In genomic region chr1:28889357-28889756, GRCh38 we compare ENCODE assay signal across 26 cellular contexts. TPM values are rescaled to one million over a fixed set of nuclear protein-coding genes. Genes with fewer than 3 reads are reported as not detected.
A peak's percentile ranks its signal among the peaks of the same experiment; 100 is the strongest.
DNase-seq lines count a peak whose midpoint lies in the region; ATAC-seq and TF ChIP-seq lines count a peak whose summit lies in the region.
"Had no signal": no experiment of that assay in that cellular context is flagged by ENCODE, and none has a peak within 500 bp of the region (broad histone marks: within the 10 kb centered on the region; RNA-seq: fewer than 3 reads in every experiment).

No MANE protein-coding gene starts in this region.

- intact Hi-C loops in activated CD4-positive, alpha-beta memory T cell treated with anti-CD3 and anti-CD28 coated beads for 36 hours (cut with micrococcal nuclease) = loop anchor here (5.0 kb wide), 2 partner anchors 38 to 382 kb away; partner anchors contain the start of gene RCC1
- intact Hi-C loops in CD4-positive, alpha-beta memory T cell (cut with micrococcal nuclease) = loop anchor here (5.0 kb wide), 2 partner anchors 93 to 382 kb away; partner anchors contain the start of gene RCC1
- intact Hi-C loops in left colon (cut with DNase I, micrococcal nuclease) = loop anchor here in 1 of 2 donors (10.0 kb wide), 1 partner anchor 315 kb away; no protein-coding TSS in a partner anchor

- H3K27ac Mint-ChIP-seq in activated CD4-positive, alpha-beta memory T cell treated with anti-CD3 and anti-CD28 coated beads, Interleukin-2, amount 10 ng/mL, durations not matched to agents 7 days and 5 days = no peak overlapping the region
- H3K27ac Mint-ChIP-seq in activated CD4-positive, alpha-beta memory T cell treated with anti-CD3 and anti-CD28 coated beads for 36 hours = no peak overlapping the region
- H3K27ac Mint-ChIP-seq in CD4-positive, alpha-beta memory T cell = peak overlapping the region in 6 of 7 donors; percentile 29 to 92 (median 54)
- H3K27ac Mint-ChIP-seq in activated CD8-positive, alpha-beta T cell treated with anti-CD3 and anti-CD28 coated beads, Interleukin-2, amount 10 ng/mL, durations not matched to agents 7 days and 5 days = peak overlapping the region; percentile 57
- peak overlapping the region in 6 of 10 donors; percentile 14 to 77 (median 65) for H3K27ac Mint-ChIP-seq in naive thymus-derived CD8-positive, alpha-beta T cell

- H3K27me3 ChIP-seq in CD4-positive, alpha-beta memory T cell (ENCODE audit: insufficient read depth, low read length) = no peaks in the 10 kb centered on the region
- no peaks in the 10 kb centered on the region for H3K27me3 ChIP-seq in suprapubic skin
- H3K27me3 ChIP-seq: adrenal gland, BE2C, brain microvascular endothelial cell, upper lobe of left lung had no signal

- TF ChIP-seq EP300 in suprapubic skin (IDR thresholded peaks at IDR 0.05) = no peak

- H3K4me1 ChIP-seq in CD4-positive, alpha-beta memory T cell (ENCODE audit: insufficient read depth, low read length) = peaks cover 55% of the 10 kb centered on the region
- H3K4me1 ChIP-seq in suprapubic skin = peaks cover 23% of the 10 kb centered on the region

- H3K4me1 Mint-ChIP-seq in activated CD4-positive, alpha-beta memory T cell treated with anti-CD3 and anti-CD28 coated beads, Interleukin-2, amount 10 ng/mL, durations not matched to agents 7 days and 5 days = peaks cover 45% of the 10 kb centered on the region
- peaks cover 46% of the 10 kb centered on the region for H3K4me1 Mint-ChIP-seq in activated CD4-positive, alpha-beta memory T cell treated with anti-CD3 and anti-CD28 coated beads for 36 hours (ENCODE audit: low read depth)
- peaks cover 44 to 74% (median 57%) of the 10 kb centered on the region in 4 donors for H3K4me1 Mint-ChIP-seq in CD4-positive, alpha-beta memory T cell
- H3K4me1 Mint-ChIP-seq in activated CD8-positive, alpha-beta T cell treated with anti-CD3 and anti-CD28 coated beads, Interleukin-2, amount 10 ng/mL, durations not matched to agents 7 days and 5 days (ENCODE audit: low read depth) = peaks cover 45% of the 10 kb centered on the region
- H3K4me1 Mint-ChIP-seq in naive thymus-derived CD8-positive, alpha-beta T cell = peaks cover 25 to 57% (median 50%) of the 10 kb centered on the region in 4 donors

- no peaks in the 10 kb centered on the region for H3K27me3 Mint-ChIP-seq in activated CD4-positive, alpha-beta memory T cell treated with anti-CD3 and anti-CD28 coated beads, Interleukin-2, amount 10 ng/mL, durations not matched to agents 7 days and 5 days
- H3K27me3 Mint-ChIP-seq in activated CD4-positive, alpha-beta memory T cell treated with anti-CD3 and anti-CD28 coated beads for 36 hours = no peaks in the 10 kb centered on the region
- H3K27me3 Mint-ChIP-seq in CD4-positive, alpha-beta memory T cell = peaks cover 0 to 1% of the 10 kb centered on the region in 2 donors
- H3K27me3 Mint-ChIP-seq in activated CD8-positive, alpha-beta T cell treated with anti-CD3 and anti-CD28 coated beads, Interleukin-2, amount 10 ng/mL, durations not matched to agents 7 days and 5 days (ENCODE audit: low read depth) = no peaks in the 10 kb centered on the region
- H3K27me3 Mint-ChIP-seq in naive thymus-derived CD8-positive, alpha-beta T cell = no peaks in the 10 kb centered on the region

- no peak for ATAC-seq in activated CD8-positive, alpha-beta T cell treated with anti-CD3 and anti-CD28 coated beads, Interleukin-2, amount 10 ng/mL, durations not matched to agents 7 days and 5 days
- no peak for ATAC-seq in naive thymus-derived CD8-positive, alpha-beta T cell
- no peak for ATAC-seq in HG03280 (IDR thresholded peaks at IDR 0.05; ENCODE audit: unreplicated experiment)
- ATAC-seq in left colon = no peak
- ATAC-seq: A549 had no signal

- H3K9me3 ChIP-seq in CD4-positive, alpha-beta memory T cell (ENCODE audit: control insufficient read depth in 1 of 2, low read length in 2 of 2) = no peaks in the 10 kb centered on the region
- H3K9me3 ChIP-seq in suprapubic skin = no peaks in the 10 kb centered on the region
- H3K9me3 ChIP-seq: A549, adrenal gland, BE2C, HAP-1, SK-N-SH, upper lobe of left lung had no signal

- peak overlapping the region; percentile 32 for H3K4me3 Mint-ChIP-seq in activated CD4-positive, alpha-beta memory T cell treated with anti-CD3 and anti-CD28 coated beads, Interleukin-2, amount 10 ng/mL, durations not matched to agents 7 days and 5 days
- H3K4me3 Mint-ChIP-seq in activated CD4-positive, alpha-beta memory T cell treated with anti-CD3 and anti-CD28 coated beads for 36 hours = no peak overlapping the region
- H3K4me3 Mint-ChIP-seq in CD4-positive, alpha-beta memory T cell = peak overlapping the region; percentile 21 to 98 (median 52)
- peak overlapping the region; percentile 20 for H3K4me3 Mint-ChIP-seq in activated CD8-positive, alpha-beta T cell treated with anti-CD3 and anti-CD28 coated beads, Interleukin-2, amount 10 ng/mL, durations not matched to agents 7 days and 5 days
- H3K4me3 Mint-ChIP-seq in naive thymus-derived CD8-positive, alpha-beta T cell = peak overlapping the region in 7 of 10 donors; percentile 34 to 70 (median 48)

- TF ChIP-seq CTCF in suprapubic skin (IDR thresholded peaks at IDR 0.05) = no peak

- peaks cover 3% of the 10 kb centered on the region for H3K36me3 Mint-ChIP-seq in activated CD4-positive, alpha-beta memory T cell treated with anti-CD3 and anti-CD28 coated beads, Interleukin-2, amount 10 ng/mL, durations not matched to agents 7 days and 5 days (ENCODE audit: low read depth)
- peaks cover 5% of the 10 kb centered on the region for H3K36me3 Mint-ChIP-seq in activated CD4-positive, alpha-beta memory T cell treated with anti-CD3 and anti-CD28 coated beads for 36 hours
- H3K36me3 Mint-ChIP-seq in CD4-positive, alpha-beta memory T cell = peaks cover 4 to 16% of the 10 kb centered on the region in 2 donors
- H3K36me3 Mint-ChIP-seq in activated CD8-positive, alpha-beta T cell treated with anti-CD3 and anti-CD28 coated beads, Interleukin-2, amount 10 ng/mL, durations not matched to agents 7 days and 5 days (ENCODE audit: low read depth) = peaks cover 2% of the 10 kb centered on the region
- H3K36me3 Mint-ChIP-seq in naive thymus-derived CD8-positive, alpha-beta T cell = no peaks in the 10 kb centered on the region

- no peaks in the 10 kb centered on the region for H3K36me3 ChIP-seq in CD4-positive, alpha-beta memory T cell (ENCODE audit: insufficient read depth, low read length)
- H3K36me3 ChIP-seq in suprapubic skin = no peaks in the 10 kb centered on the region
- H3K36me3 ChIP-seq: adrenal gland, brain microvascular endothelial cell, HAP-1 had no signal

- no peak for DNase-seq in activated CD4-positive, alpha-beta memory T cell treated with anti-CD3 and anti-CD28 coated beads, Interleukin-2, amount 10 ng/mL, durations not matched to agents 7 days and 5 days
- DNase-seq in activated CD4-positive, alpha-beta memory T cell treated with anti-CD3 and anti-CD28 coated beads for 36 hours = no peak
- DNase-seq in CD4-positive, alpha-beta memory T cell = no peak
- DNase-seq in activated CD8-positive, alpha-beta T cell treated with anti-CD3 and anti-CD28 coated beads, Interleukin-2, amount 10 ng/mL, durations not matched to agents 7 days and 5 days = no peak
- DNase-seq in naive thymus-derived CD8-positive, alpha-beta T cell = no peak
- DNase-seq in suprapubic skin (ENCODE audit: low spot score in 2 of 2) (no peak), left colon (no peak)
- DNase-seq: activated CD4-positive, CD25-positive, alpha-beta regulatory T cell; adrenal gland; BE2C; brain microvascular endothelial cell; effector CD8-positive, alpha-beta T cell; erythroblast; mesendoderm; NCI-H1048; NCI-H1930; NCI-H69; SK-N-SH; small intestine; stimulated activated CD4-positive, alpha-beta T cell treated with anti-CD3 and anti-CD28 coated beads, Interleukin-1b, Interleukin-23, amount 100 ng/mL, for 48 hours; T1000; upper lobe of left lung had no signal

- no peaks in the 10 kb centered on the region for H3K9me3 Mint-ChIP-seq in activated CD4-positive, alpha-beta memory T cell treated with anti-CD3 and anti-CD28 coated beads, Interleukin-2, amount 10 ng/mL, durations not matched to agents 7 days and 5 days
- no peaks in the 10 kb centered on the region for H3K9me3 Mint-ChIP-seq in activated CD4-positive, alpha-beta memory T cell treated with anti-CD3 and anti-CD28 coated beads for 36 hours
- H3K9me3 Mint-ChIP-seq in CD4-positive, alpha-beta memory T cell = peaks cover 0 to 5% (median 0%) of the 10 kb centered on the region in 8 donors
- H3K9me3 Mint-ChIP-seq in activated CD8-positive, alpha-beta T cell treated with anti-CD3 and anti-CD28 coated beads, Interleukin-2, amount 10 ng/mL, durations not matched to agents 7 days and 5 days (ENCODE audit: insufficient read depth) = no peaks in the 10 kb centered on the region
- H3K9me3 Mint-ChIP-seq in naive thymus-derived CD8-positive, alpha-beta T cell = no peaks in the 10 kb centered on the region

- WGBS in suprapubic skin = 79% methylated on average over 5 of the region's 5 CpGs

- H3K27ac ChIP-seq in CD4-positive, alpha-beta memory T cell (ENCODE audit: low read depth, low read length) = no peak overlapping the region
- no peak overlapping the region for H3K27ac ChIP-seq in suprapubic skin
- H3K27ac ChIP-seq: A549, adrenal gland, brain microvascular endothelial cell, HL-60 had no signal

- CTCF ChIA-PET in activated CD4-positive, alpha-beta memory T cell treated with anti-CD3 and anti-CD28 coated beads, Interleukin-2, amount 10 ng/mL, durations not matched to agents 7 days and 5 days (lab: Charles Lee) = no interaction called here
- CTCF ChIA-PET in activated CD4-positive, alpha-beta memory T cell treated with anti-CD3 and anti-CD28 coated beads for 36 hours (lab: Charles Lee) = interaction anchor here (1.0 to 1.2 kb wide), 3 partner anchors 123 to 313 kb away, joined by 3 to 7 read pairs (median 4); no protein-coding TSS in a partner anchor
- CTCF ChIA-PET in CD4-positive, alpha-beta memory T cell (lab: Charles Lee; ENCODE audit: partially characterized antibody) = no interaction called here
- CTCF ChIA-PET in activated CD8-positive, alpha-beta T cell treated with anti-CD3 and anti-CD28 coated beads, Interleukin-2, amount 10 ng/mL, durations not matched to agents 7 days and 5 days (lab: Charles Lee) = interaction anchor here (1.7 to 3.3 kb wide), 3 partner anchors 12 to 313 kb away, joined by 6 to 20 read pairs (median 8); no protein-coding TSS in a partner anchor

- no peak for TF ChIP-seq POLR2A in suprapubic skin (IDR thresholded peaks at IDR 0.05)

- H3K4me3 ChIP-seq in CD4-positive, alpha-beta memory T cell (ENCODE audit: low read length in 2 of 2) = no peak overlapping the region
- no peak overlapping the region for H3K4me3 ChIP-seq in suprapubic skin
- H3K4me3 ChIP-seq: A549, adrenal gland, HAP-1, upper lobe of left lung had no signal

- POLR2A ChIA-PET in activated CD4-positive, alpha-beta memory T cell treated with anti-CD3 and anti-CD28 coated beads, Interleukin-2, amount 10 ng/mL, durations not matched to agents 7 days and 5 days (lab: Charles Lee) = interaction anchor here (1.1 to 1.2 kb wide), 2 partner anchors 23 to 220 kb away, joined by 3 read pairs; no protein-coding TSS in a partner anchor
- POLR2A ChIA-PET in activated CD4-positive, alpha-beta memory T cell treated with anti-CD3 and anti-CD28 coated beads for 36 hours (lab: Charles Lee) = interaction anchor here (1.5 kb wide), 1 partner anchor 25 kb away, joined by 4 read pairs; the partner anchor contains the start of gene EPB41
- POLR2A ChIA-PET in CD4-positive, alpha-beta memory T cell (lab: Charles Lee; ENCODE audit: partially characterized antibody) = interaction anchor here (1.3 to 3.3 kb wide), 2 partner anchors 14 to 25 kb away, joined by 3 to 23 read pairs; partner anchors contain the start of gene EPB41
- POLR2A ChIA-PET in activated CD8-positive, alpha-beta T cell treated with anti-CD3 and anti-CD28 coated beads, Interleukin-2, amount 10 ng/mL, durations not matched to agents 7 days and 5 days (lab: Charles Lee) = interaction anchor here (0.9 kb wide), 1 partner anchor 144 kb away, joined by 3 read pairs; no protein-coding TSS in a partner anchor
- POLR2A ChIA-PET in naive thymus-derived CD8-positive, alpha-beta T cell (lab: Charles Lee) = interaction anchor here (0.9 to 2.0 kb wide), 2 partner anchors 25 to 31 kb away, joined by 3 to 9 read pairs; partner anchors contain the start of gene EPB41

RNA-seq across cellular contexts. Expression of gene EPB41, which starts 25.0 kb away (rescaled TPM):
- 10 to 100 TPM; 95.0 to 97.6 TPM for total RNA-seq in activated CD4-positive, alpha-beta memory T cell treated with anti-CD3 and anti-CD28 coated beads, Interleukin-2, amount 10 ng/mL, durations not matched to agents 7 days and 5 days
- total RNA-seq in activated CD4-positive, alpha-beta memory T cell treated with anti-CD3 and anti-CD28 coated beads for 36 hours = 10 to 100 TPM; 67.6 to 71.0 TPM
- total RNA-seq in CD4-positive, alpha-beta memory T cell = 100 to 1,000 TPM; 320 to 321 TPM
- 100 to 1,000 TPM in 1 of 2 donors, 10 to 100 TPM in 1; 56.1 to 106 TPM for polyA plus RNA-seq in CD4-positive, alpha-beta memory T cell
- total RNA-seq in activated CD8-positive, alpha-beta T cell treated with anti-CD3 and anti-CD28 coated beads, Interleukin-2, amount 10 ng/mL, durations not matched to agents 7 days and 5 days = 10 to 100 TPM; 94.5 to 95.4 TPM
- 100 to 1,000 TPM; 300 to 328 TPM for total RNA-seq in naive thymus-derived CD8-positive, alpha-beta T cell
- 10 to 100 TPM; 84.1 to 99.9 (median 92.9) TPM for polyA plus RNA-seq in naive thymus-derived CD8-positive, alpha-beta T cell
- total RNA-seq in suprapubic skin (10 to 100 TPM; 45.7 to 79.5 (median 67.1) TPM), left colon (10 to 100 TPM; 68.0 to 78.7 TPM)

Comparison
In these comparisons a context has a peak if more than half of its experiments do, and no peak if none do; other contexts are left out.
1. CTCF ChIA-PET loops: an anchor here in activated CD4-positive, alpha-beta memory T cell treated with anti-CD3 and anti-CD28 coated beads for 36 hours (1.0 to 1.2 kb wide) and activated CD8-positive, alpha-beta T cell treated with anti-CD3 and anti-CD28 coated beads, Interleukin-2, amount 10 ng/mL, durations not matched to agents 7 days and 5 days (1.7 to 3.3 kb wide); none called in activated CD4-positive, alpha-beta memory T cell treated with anti-CD3 and anti-CD28 coated beads, Interleukin-2, amount 10 ng/mL, durations not matched to agents 7 days and 5 days and CD4-positive, alpha-beta memory T cell.
2. H3K27ac Mint-ChIP-seq: peak in CD4-positive, alpha-beta memory T cell (6 of 7), activated CD8-positive, alpha-beta T cell treated with anti-CD3 and anti-CD28 coated beads, Interleukin-2, amount 10 ng/mL, durations not matched to agents 7 days and 5 days (single experiment) and naive thymus-derived CD8-positive, alpha-beta T cell (6 of 10); none in activated CD4-positive, alpha-beta memory T cell treated with anti-CD3 and anti-CD28 coated beads, Interleukin-2, amount 10 ng/mL, durations not matched to agents 7 days and 5 days (single experiment) and activated CD4-positive, alpha-beta memory T cell treated with anti-CD3 and anti-CD28 coated beads for 36 hours (single experiment).